ENCODE assay signal across 8 cellular contexts in the genomic region with DNA sequence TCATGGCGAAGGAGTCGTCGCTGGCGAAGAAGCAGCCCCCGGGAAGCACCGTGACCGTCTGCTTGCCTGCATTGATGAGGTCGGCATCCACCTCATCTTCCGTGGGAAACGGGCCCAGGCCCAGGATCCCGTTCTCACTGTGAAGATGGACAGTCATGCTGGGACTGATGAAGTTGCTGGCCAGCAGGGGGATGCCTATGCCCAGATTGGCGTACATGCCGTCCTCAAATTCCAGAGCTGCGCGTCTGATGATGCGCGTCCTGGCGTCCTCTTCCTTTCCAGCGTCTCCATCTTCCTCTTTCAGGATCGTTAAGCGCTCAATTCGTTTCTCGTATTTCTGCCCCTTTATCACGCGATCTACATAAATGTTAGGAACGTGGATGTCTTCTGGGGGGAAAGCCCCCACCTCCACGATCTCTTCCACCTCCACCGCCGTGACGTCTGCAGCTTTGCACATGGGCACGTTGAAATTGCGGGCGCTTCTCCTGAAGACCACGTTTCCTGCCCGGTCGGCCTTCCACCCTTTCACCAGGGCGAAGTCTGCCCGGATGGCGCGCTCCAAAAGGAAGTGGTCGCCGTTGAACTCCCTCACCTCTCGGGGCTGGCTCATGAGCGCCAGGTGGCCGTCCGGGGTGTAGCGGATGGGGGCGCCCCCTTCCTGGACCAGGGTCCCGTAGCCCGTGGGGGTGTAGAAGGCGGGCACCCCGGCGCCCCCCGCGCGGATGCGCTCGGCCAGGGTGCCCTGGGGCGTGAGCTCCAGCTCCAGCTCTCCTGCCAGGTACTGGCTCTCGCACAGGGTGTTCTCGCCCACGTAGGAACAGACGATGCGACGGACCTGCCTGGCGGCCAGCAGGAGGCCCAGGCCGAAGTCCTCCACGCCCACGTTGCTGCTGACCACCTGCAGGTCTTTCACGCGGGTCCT. TPM values are rescaled to one million over a fixed set of nuclear protein-coding genes. Genes with fewer than 3 reads are reported as not detected.
DNase-seq lines count a peak whose midpoint lies in the region; TF ChIP-seq lines count a peak whose summit lies in the region.
"Not testable (repeated sequence)": the region's sequence is repeated elsewhere in the genome, so short reads cannot be mapped to it uniquely, and the experiment has no call there.

No MANE protein-coding gene starts in this region.

- H3K23me2 ChIP-seq in H9 (ENCODE audit: insufficient read length, low read depth, low read length, poor library complexity, severe bottlenecking), result not testable (repeated sequence)

- H3T11ph ChIP-seq in H9 (ENCODE audit: low read length), result not testable (repeated sequence)

- not testable (repeated sequence) for TF ChIP-seq CTCF in H9 (conservative IDR thresholded peaks at IDR 0.05); WI38 (IDR thresholded peaks at IDR 0.05; ENCODE audit: low read depth, low read length); osteoblast (IDR thresholded peaks at IDR 0.05; ENCODE audit: extremely low read depth, low read depth, low read length)

- not testable (repeated sequence) for H2BK20ac ChIP-seq in H9 (ENCODE audit: low read depth, low read length, poor library complexity, severe bottlenecking)

- H3K27me3 Mint-ChIP-seq in H9 (ENCODE audit: low read depth), result peaks cover 18% of the 10 kb centered on the region

- peak overlapping the region in 7 of 11 experiments; percentile 18 to 62 (median 39); a peak in 8 of 22 replicates for H3K4me2 ChIP-seq in BLaER1 treated with 17β-estradiol and CSF1 and Interleukin-3, amounts not matched to agents 10 nM and 100 nM
- H3K4me2 ChIP-seq in H9 (ENCODE audit: insufficient read depth, insufficient read length, low read length) (peak overlapping the region; percentile 74), osteoblast (ENCODE audit: insufficient read depth, low read length) (peak overlapping the region; percentile 28)

- peaks cover 7 to 19% (median 12%) of the 10 kb centered on the region in 11 experiments for H3K27me3 ChIP-seq in BLaER1 treated with 17β-estradiol and CSF1 and Interleukin-3, amounts not matched to agents 10 nM and 100 nM
- not testable (repeated sequence) for H3K27me3 ChIP-seq in H9 (ENCODE audit: insufficient read depth, low read length); iPS-15b (ENCODE audit: control insufficient read depth, insufficient read depth, low read length); osteoblast (ENCODE audit: insufficient read depth, low read length)

- not testable (repeated sequence) for H3K9me3 Mint-ChIP-seq in H9

- not testable (repeated sequence) for H3K14ac ChIP-seq in H9 (ENCODE audit: insufficient read depth, low read length)

- H2BK120ac ChIP-seq in H9 (ENCODE audit: low read depth, low read length, poor library complexity, severe bottlenecking), result not testable (repeated sequence)

- not testable (repeated sequence) for H4K91ac ChIP-seq in H9 (ENCODE audit: insufficient read length, low read depth, low read length)

- H3K23ac ChIP-seq in H9 (ENCODE audit: insufficient read length, low read depth, low read length), result not testable (repeated sequence)

- H3K4me1 ChIP-seq in BLaER1 treated with 17β-estradiol and CSF1 and Interleukin-3, amounts not matched to agents 10 nM and 100 nM; H9 (ENCODE audit: insufficient read depth, low read length); iPS-15b (ENCODE audit: control insufficient read depth, insufficient read depth, low read length); osteoblast (ENCODE audit: insufficient read depth, low read length): not testable (repeated sequence)

- H2BK15ac ChIP-seq in H9 (ENCODE audit: low read depth, low read length), result not testable (repeated sequence)

- H2AK5ac ChIP-seq in H9 (ENCODE audit: insufficient read length, low read length), result not testable (repeated sequence)

- H3K36me3 ChIP-seq in BLaER1 treated with 17β-estradiol and CSF1 and Interleukin-3, amounts not matched to agents 10 nM and 100 nM; iPS-15b (ENCODE audit: control insufficient read depth, insufficient read depth, low read length); osteoblast (ENCODE audit: insufficient read depth, low read length): not testable (repeated sequence)

- H3K36me3 Mint-ChIP-seq in H9 (ENCODE audit: insufficient read depth in 1 of 3, low read depth in 3 of 3), result not testable (repeated sequence)

- not testable (repeated sequence) for H3K56ac ChIP-seq in H9 (ENCODE audit: insufficient read length, low read depth, low read length)

- not testable (repeated sequence) for H4K5ac ChIP-seq in H9 (ENCODE audit: insufficient read length, low read depth, low read length)

- not testable (repeated sequence) for H3K79me2 ChIP-seq in H9 (ENCODE audit: insufficient read depth, low read length); osteoblast (ENCODE audit: insufficient read depth, low read length)

- not testable (repeated sequence) for H3K27ac Mint-ChIP-seq in H9

- H3K9ac ChIP-seq in BLaER1 treated with 17β-estradiol and CSF1 and Interleukin-3, amounts not matched to agents 10 nM and 100 nM; H9 (ENCODE audit: extremely low read depth, insufficient read length, low read length); iPS-15b (ENCODE audit: low read depth, low read length): not testable (repeated sequence)

- WGBS in H9 (ENCODE audit: extremely low coverage, insufficient read length, low lambda C conversion rate), result no CpG with 5 or more reads among the region's 71 CpGs

- H4K8ac ChIP-seq in H9 (replicated peaks; ENCODE audit: insufficient read length, low read depth, low read length), result not testable (repeated sequence)

- not testable (repeated sequence) for H2BK5ac ChIP-seq in H9 (ENCODE audit: insufficient read length, low read length)

- H3K9me3 ChIP-seq in BLaER1 treated with 17β-estradiol and CSF1 and Interleukin-3, amounts not matched to agents 10 nM and 100 nM (replicated peaks in 1 of 11); H9 (ENCODE audit: control insufficient read depth, low read depth, low read length); iPS-15b (ENCODE audit: control insufficient read depth, insufficient read depth, low read length); osteoblast (ENCODE audit: low read depth, low read length): not testable (repeated sequence)

- not testable (repeated sequence) for H2AFZ ChIP-seq in H9 (ENCODE audit: low read length); osteoblast (ENCODE audit: low read length)

- H3K18ac ChIP-seq in H9 (ENCODE audit: insufficient read length, low read depth, low read length), result not testable (repeated sequence)

- not testable (repeated sequence) for H3K4me3 ChIP-seq in BLaER1 treated with 17β-estradiol and CSF1 and Interleukin-3, amounts not matched to agents 10 nM and 100 nM
- H3K4me3 ChIP-seq in WI38 (ENCODE audit: low read depth, low read length) (peak overlapping the region; percentile 48), iPS-15b (ENCODE audit: low read depth, low read length) (peak overlapping the region; percentile 28), osteoblast (ENCODE audit: insufficient read depth, low read length) (peak overlapping the region; percentile 47)

- not testable (repeated sequence) for DNase-seq in H9; osteoblast (ENCODE audit: insufficient read length, low spot score, missing footprints)
- DNase-seq in activated naive CD4-positive, alpha-beta T cell treated with Interleukin-2 at 50 U/mL for 16 hours, result peak; percentile 43
- DNase-seq in ecto neural progenitor cell (ENCODE audit: low spot score), result peak; percentile 45
- DNase-seq in stimulated activated CD4-positive, alpha-beta T cell treated with anti-CD3 and anti-CD28 coated beads, TNF-alpha, amount 100 ng/mL, for 4 hours (ENCODE audit: low read depth in 3 of 3), result peak in 2 of 3 experiments; percentile 18 to 28

- not testable (repeated sequence) for H4K20me1 ChIP-seq in BLaER1 treated with 17β-estradiol and CSF1 and Interleukin-3, amounts not matched to agents 10 nM and 100 nM; H9 (ENCODE audit: control insufficient read depth, insufficient read depth, insufficient read length); osteoblast (ENCODE audit: insufficient read depth, low read length)

- H3K4ac ChIP-seq in H9 (ENCODE audit: low read depth, low read length), result not testable (repeated sequence)

- peak overlapping the region; percentile 69 to 79 for H3K4me3 Mint-ChIP-seq in H9

- not testable (repeated sequence) for H3K79me1 ChIP-seq in H9 (ENCODE audit: insufficient read depth, low read depth, low read length, poor library complexity, severe bottlenecking)

- H3K4me1 Mint-ChIP-seq in H9, result not testable (repeated sequence)

- H3K27ac ChIP-seq in BLaER1 treated with 17β-estradiol and CSF1 and Interleukin-3, amounts not matched to agents 10 nM and 100 nM; H9 (ENCODE audit: insufficient read length, low read depth, low read length); osteoblast (ENCODE audit: low read depth, low read length): not testable (repeated sequence)

- H2BK12ac ChIP-seq in H9 (ENCODE audit: insufficient read length, low read depth, low read length), result not testable (repeated sequence)

RNA-seq across cellular contexts. Expression of a gene that starts 0.8 kb away (rescaled TPM):
- 3.7 and 4.3 TPM in 2 replicates for total RNA-seq in H9 (2021)
- 1.1 and 1.2 TPM in 2 replicates for total RNA-seq in osteoblast

RNA-seq across cellular contexts. Expression of a gene that starts 18.3 kb away (rescaled TPM):
- 0.33 and 0.42 TPM in 2 replicates for total RNA-seq in H9 (2021)
- 0.29 and 0.36 TPM in 2 replicates for total RNA-seq in osteoblast

RNA-seq across cellular contexts. Expression of a gene that starts 31.7 kb away (rescaled TPM):
- total RNA-seq in H9 (2021) (36.3 and 38.8 TPM in 2 replicates), osteoblast (25.3 and 26.4 TPM in 2 replicates)
